In genomic region chr9:33718987-33719386, GRCh38 we compare ENCODE assay signal across 9 cellular contexts.
A peak's percentile ranks its signal among the peaks of the same experiment; 100 is the strongest.
DNase-seq lines count a peak whose midpoint lies in the region; ATAC-seq, FAIRE-seq and TF ChIP-seq lines count a peak whose summit lies in the region.
"Had no signal": no experiment of that assay in that cellular context is flagged by ENCODE, and none has a peak within 500 bp of the region (broad histone marks: within the 10 kb centered on the region; RNA-seq: fewer than 3 reads in every experiment).

No MANE protein-coding gene starts in this region.

- TF ChIP-seq CTCF in fibroblast of the aortic adventitia (IDR thresholded peaks at IDR 0.05; ENCODE audit: insufficient read depth, low read length) (no peak), D721Med (IDR thresholded peaks at IDR 0.05; ENCODE audit: insufficient read depth, missing control alignments) (no peak)

- no peaks in the 10 kb centered on the region for H3K36me3 ChIP-seq in mesenchymal stem cell (ENCODE audit: control insufficient read depth in 1 of 2, insufficient read depth in 2 of 2, low read depth in 1 of 2, low read length in 2 of 2)
- H3K36me3 ChIP-seq: SJSA1 had no signal

- no peak overlapping the region for H3K14ac ChIP-seq in mesenchymal stem cell (ENCODE audit: low read length in 2 of 2)

- intact Hi-C loops in sciatic nerve (cut with DNase I): no loop called here

- H2BK5ac ChIP-seq in mesenchymal stem cell (ENCODE audit: low read depth, low read length, poor library complexity, severe bottlenecking): no peak overlapping the region

- no peak overlapping the region for H3K9ac ChIP-seq in mesenchymal stem cell (ENCODE audit: low read length)

- H2AFZ ChIP-seq in mesenchymal stem cell (ENCODE audit: low read depth, low read length): no peak overlapping the region

- no peaks in the 10 kb centered on the region for H3K79me1 ChIP-seq in mesenchymal stem cell (replicated peaks; ENCODE audit: low read length, poor library complexity, severe bottlenecking)

- DNase-seq in HT1080 (ENCODE audit: low read depth) (peak; percentile 85), RKO (ENCODE audit: low spot score) (peak; percentile 22), fibroblast of the aortic adventitia (ENCODE audit: low read depth) (peak; percentile 42), sciatic nerve (ENCODE audit: low spot score) (peak; percentile 61), D721Med (ENCODE audit: insufficient read length, low spot score) (no peak), DMS53 (lab: John Stamatoyannopoulos, UW) (no peak), NCI-H1436 treated with DMSO at 0.1 percent for 48 hours (lab: John Stamatoyannopoulos, UW) (no peak), mesenchymal stem cell (no peak)

- WGBS in mesenchymal stem cell: 80% methylated on average over 7 of the region's 7 CpGs

- no peak overlapping the region for H2BK12ac ChIP-seq in mesenchymal stem cell (ENCODE audit: low read length in 2 of 2)

- no peak overlapping the region for H3K23ac ChIP-seq in mesenchymal stem cell (ENCODE audit: low read length in 2 of 2)

- peak; percentile 60 for ATAC-seq in sciatic nerve

- H3K4me3 ChIP-seq in fibroblast of the aortic adventitia (ENCODE audit: low read depth, low read length): no peak overlapping the region
- no peak overlapping the region for H3K4me3 ChIP-seq in mesenchymal stem cell (ENCODE audit: insufficient read depth in 1 of 2, low read depth in 1 of 2, low read length in 2 of 2)
- H3K4me3 ChIP-seq: SJSA1 had no signal

- no peak overlapping the region for H2BK120ac ChIP-seq in mesenchymal stem cell (ENCODE audit: low read depth, low read length)

- no peak overlapping the region for H2BK15ac ChIP-seq in mesenchymal stem cell (ENCODE audit: low read depth, poor library complexity, severe bottlenecking)

- no peak overlapping the region for H3K27ac ChIP-seq in mesenchymal stem cell (ENCODE audit: low read length, poor library complexity, severe bottlenecking)
- H3K27ac ChIP-seq: SJSA1 had no signal

- no peak overlapping the region for H3K4ac ChIP-seq in mesenchymal stem cell (ENCODE audit: low read depth in 1 of 2, low read length in 2 of 2)

- no peak overlapping the region for H2AK5ac ChIP-seq in mesenchymal stem cell (ENCODE audit: low read length, severe bottlenecking)

- H4K91ac ChIP-seq in mesenchymal stem cell (ENCODE audit: low read length): no peak overlapping the region

- H3K27me3 ChIP-seq in mesenchymal stem cell (ENCODE audit: control insufficient read depth in 1 of 2, insufficient read depth in 1 of 2, low read length in 2 of 2): peaks cover 6 to 48% of the 10 kb centered on the region in 2 experiments
- H3K27me3 ChIP-seq: SJSA1 had no signal

- H3K4me1 ChIP-seq in mesenchymal stem cell (ENCODE audit: control insufficient read depth, insufficient read depth, low read depth, low read length): peaks cover 2% of the 10 kb centered on the region
- H3K4me1 ChIP-seq: SJSA1 had no signal

- H4K8ac ChIP-seq in mesenchymal stem cell (ENCODE audit: low read length): no peak overlapping the region

- no peak for FAIRE-seq in D721Med (lab: Jason Lieb, UNC)

- no peaks in the 10 kb centered on the region for H3K9me3 ChIP-seq in mesenchymal stem cell (ENCODE audit: control insufficient read depth, low read length)
- H3K9me3 ChIP-seq: SJSA1 had no signal

- H3K4me2 ChIP-seq in mesenchymal stem cell (ENCODE audit: low read length, poor library complexity, severe bottlenecking): no peak overlapping the region

- H3K18ac ChIP-seq in mesenchymal stem cell (ENCODE audit: low read depth in 1 of 2, low read length in 2 of 2): no peak overlapping the region

Comparison
In these comparisons a context has a peak if more than half of its experiments do, and no peak if none do; other contexts are left out.
1. DNase-seq: peak in HT1080 (single experiment), RKO (single experiment), fibroblast of the aortic adventitia (single experiment) and sciatic nerve (single experiment); none in D721Med (single experiment), DMS53 (single experiment), NCI-H1436 treated with DMSO at 0.1 percent for 48 hours (single experiment) and mesenchymal stem cell (single experiment).